In genomic region chr5:154386952-154387629, GRCh38 we compare ENCODE assay signal across 19 cellular contexts.
"Had no signal": no experiment of that assay in that cellular context is flagged by ENCODE, and none has a peak within 500 bp of the region (broad histone marks: within the 10 kb centered on the region; RNA-seq: fewer than 3 reads in every experiment).

No MANE protein-coding gene starts in this region.

- H3K4me3 ChIP-seq: left ventricle myocardium inferior, neural progenitor cell, ovary, thoracic aorta had no signal

- H3K27ac Mint-ChIP-seq: activated CD4-positive, alpha-beta memory T cell treated with anti-CD3 and anti-CD28 coated beads for 36 hours; activated CD4-positive, alpha-beta T cell treated with anti-CD3 and anti-CD28 coated beads for 36 hours; activated naive CD4-positive, alpha-beta T cell treated with anti-CD3 and anti-CD28 coated beads, Interleukin-2, amount 50 U/mL, for 72 hours; neural progenitor cell had no signal

- H3K4me1 ChIP-seq: left ventricle myocardium inferior, neural progenitor cell had no signal

- H3K9me3 Mint-ChIP-seq: activated CD4-positive, alpha-beta memory T cell treated with anti-CD3 and anti-CD28 coated beads for 36 hours; activated naive CD4-positive, alpha-beta T cell treated with anti-CD3 and anti-CD28 coated beads, Interleukin-2, amount 50 U/mL, for 72 hours; activated T-cell treated with anti-CD3 and anti-CD28 coated beads, Interleukin-2, amount 50 U/mL, for 4 hours; neural progenitor cell had no signal

- H3K4me3 Mint-ChIP-seq: activated CD4-positive, alpha-beta memory T cell treated with anti-CD3 and anti-CD28 coated beads for 36 hours; activated CD4-positive, alpha-beta T cell treated with anti-CD3 and anti-CD28 coated beads for 36 hours; activated T-cell treated with anti-CD3 and anti-CD28 coated beads, Interleukin-2, amount 50 U/mL, for 4 hours; neural progenitor cell; stimulated activated effector memory CD8-positive, alpha-beta T cell treated with anti-CD3 and anti-CD28 coated beads, Interleukin-12 subunit alpha, Interleukin-12 subunit beta, amount 100 ng/mL, for 72 hours had no signal

- H3K36me3 ChIP-seq: neural progenitor cell, ovary, WERI-Rb-1 had no signal

- ATAC-seq: activated CD4-positive, alpha-beta T cell treated with anti-CD3 and anti-CD28 coated beads for 36 hours; activated naive CD4-positive, alpha-beta T cell treated with anti-CD3 and anti-CD28 coated beads, Interleukin-2, amount 50 U/mL, for 72 hours; activated T-cell treated with anti-CD3 and anti-CD28 coated beads, Interleukin-2, amount 50 U/mL, for 4 hours; stimulated activated effector memory CD8-positive, alpha-beta T cell treated with anti-CD3 and anti-CD28 coated beads, Interleukin-12 subunit alpha, Interleukin-12 subunit beta, amount 100 ng/mL, for 72 hours had no signal

- DNase-seq: activated CD4-positive, alpha-beta memory T cell treated with anti-CD3 and anti-CD28 coated beads for 36 hours; activated CD4-positive, alpha-beta T cell treated with anti-CD3 and anti-CD28 coated beads for 36 hours; activated gamma-delta T cell; activated T-cell treated with anti-CD3 and anti-CD28 coated beads, Interleukin-2, amount 50 U/mL, for 4 hours; amniotic stem cell; central memory CD4-positive, alpha-beta T cell; cortex of kidney; effector CD4-positive, alpha-beta T cell; foreskin fibroblast; glutamatergic neuron; left ventricle myocardium inferior; ovary; stimulated activated CD4-positive, alpha-beta T cell treated with anti-CD3 and anti-CD28 coated beads, Interleukin-12 subunit alpha, Interleukin-12 subunit beta, amount 100 ng/mL, for 4 hours; stimulated activated CD4-positive, alpha-beta T cell treated with anti-CD3 and anti-CD28 coated beads, Interleukin-2, amount 100 ng/mL, for 24 hours; WERI-Rb-1 had no signal

- H3K27me3 Mint-ChIP-seq: activated CD4-positive, alpha-beta memory T cell treated with anti-CD3 and anti-CD28 coated beads for 36 hours; activated CD4-positive, alpha-beta T cell treated with anti-CD3 and anti-CD28 coated beads for 36 hours had no signal

- H3K27ac ChIP-seq: left ventricle myocardium inferior, neural progenitor cell, thoracic aorta, WERI-Rb-1 had no signal

- H3K27me3 ChIP-seq: neural progenitor cell, ovary had no signal

- H3K9me3 ChIP-seq: left ventricle myocardium inferior, ovary, thoracic aorta had no signal
